Comparison of ENCODE assay signal across 20 cellular contexts in genomic region chr2:102337012-102337411, GRCh38. TPM values are rescaled to one million over a fixed set of nuclear protein-coding genes. Genes with fewer than 3 reads are reported as not detected.
A peak's percentile ranks its signal among the peaks of the same experiment; 100 is the strongest.
DNase-seq lines count a peak whose midpoint lies in the region; ATAC-seq and TF ChIP-seq lines count a peak whose summit lies in the region.
"Had no signal": no experiment of that assay in that cellular context is flagged by ENCODE, and none has a peak within 500 bp of the region (broad histone marks: within the 10 kb centered on the region; RNA-seq: fewer than 3 reads in every experiment).

No MANE protein-coding gene starts in this region.

- H3K27me3 Mint-ChIP-seq in activated CD4-positive, alpha-beta memory T cell treated with anti-CD3 and anti-CD28 coated beads, Interleukin-2, amount 10 ng/mL, durations not matched to agents 7 days and 5 days = peaks cover 10% of the 10 kb centered on the region

- no peak overlapping the region for H3K27ac Mint-ChIP-seq in activated CD4-positive, alpha-beta memory T cell treated with anti-CD3 and anti-CD28 coated beads, Interleukin-2, amount 10 ng/mL, durations not matched to agents 7 days and 5 days
- H3K27ac Mint-ChIP-seq: CD14-positive monocyte had no signal

- H3K36me3 Mint-ChIP-seq in activated CD4-positive, alpha-beta memory T cell treated with anti-CD3 and anti-CD28 coated beads, Interleukin-2, amount 10 ng/mL, durations not matched to agents 7 days and 5 days (ENCODE audit: low read depth) = no peaks in the 10 kb centered on the region
- H3K36me3 Mint-ChIP-seq: CD14-positive monocyte had no signal

- H2AFZ ChIP-seq in osteoblast (ENCODE audit: low read length) = no peak overlapping the region

- ATAC-seq in right cardiac atrium (peak; percentile 42 to 73), HG02885 (IDR thresholded peaks at IDR 0.05; ENCODE audit: poor library complexity, unreplicated experiment) (no peak), HG02973 (IDR thresholded peaks at IDR 0.05; ENCODE audit: unreplicated experiment) (no peak)
- ATAC-seq: HCT116, mucosa of descending colon had no signal

- peaks cover 11% of the 10 kb centered on the region for H3K4me1 Mint-ChIP-seq in activated CD4-positive, alpha-beta memory T cell treated with anti-CD3 and anti-CD28 coated beads, Interleukin-2, amount 10 ng/mL, durations not matched to agents 7 days and 5 days

- whole genome bisulfite sequencing in right cardiac atrium = 22% methylated on average over 1 of the region's 1 CpG

- CTCF ChIA-PET in activated CD4-positive, alpha-beta memory T cell treated with anti-CD3 and anti-CD28 coated beads, Interleukin-2, amount 10 ng/mL, durations not matched to agents 7 days and 5 days (lab: Charles Lee) = interaction anchor here (1.2 kb wide), 1 partner anchor 85 kb away, joined by 3 read pairs; no protein-coding TSS in a partner anchor

- intact Hi-C loops in right cardiac atrium (cut with DNase I) = no loop called here

- H3K4me3 Mint-ChIP-seq in activated CD4-positive, alpha-beta memory T cell treated with anti-CD3 and anti-CD28 coated beads, Interleukin-2, amount 10 ng/mL, durations not matched to agents 7 days and 5 days = no peak overlapping the region

- H3K9me3 Mint-ChIP-seq in activated CD4-positive, alpha-beta memory T cell treated with anti-CD3 and anti-CD28 coated beads, Interleukin-2, amount 10 ng/mL, durations not matched to agents 7 days and 5 days = peaks cover 3% of the 10 kb centered on the region

- H4K20me1 ChIP-seq in osteoblast (ENCODE audit: insufficient read depth, low read length) = no peaks in the 10 kb centered on the region

- no peaks in the 10 kb centered on the region for H3K9me3 ChIP-seq in right cardiac atrium (ENCODE audit: control insufficient read depth, low read length)
- H3K9me3 ChIP-seq in subcutaneous abdominal adipose tissue (ENCODE audit: control insufficient read depth in 5 of 5, low read length in 5 of 5) = no peaks in the 10 kb centered on the region
- no peaks in the 10 kb centered on the region for H3K9me3 ChIP-seq in osteoblast (ENCODE audit: low read depth, low read length)
- H3K9me3 ChIP-seq: mucosa of descending colon, SK-N-SH had no signal

- H3K4me3 ChIP-seq in coronary artery = no peak overlapping the region
- no peak overlapping the region for H3K4me3 ChIP-seq in right cardiac atrium (ENCODE audit: low read length)
- peak overlapping the region in 2 of 5 donors; percentile 38 to 39 for H3K4me3 ChIP-seq in subcutaneous abdominal adipose tissue (ENCODE audit: low read depth in 1 of 5, low read length in 5 of 5)
- no peak overlapping the region for H3K4me3 ChIP-seq in osteoblast (ENCODE audit: insufficient read depth, low read length)
- H3K4me3 ChIP-seq: mucosa of descending colon had no signal

- no peaks in the 10 kb centered on the region for H3K79me2 ChIP-seq in osteoblast (ENCODE audit: insufficient read depth, low read length)

- H3K36me3 ChIP-seq in subcutaneous abdominal adipose tissue (ENCODE audit: control insufficient read depth in 5 of 5, insufficient read depth in 5 of 5, low read length in 5 of 5) = no peaks in the 10 kb centered on the region
- no peaks in the 10 kb centered on the region for H3K36me3 ChIP-seq in osteoblast (ENCODE audit: insufficient read depth, low read length)

- no peaks in the 10 kb centered on the region for H3K27me3 ChIP-seq in right cardiac atrium (ENCODE audit: control insufficient read depth, insufficient read depth)
- H3K27me3 ChIP-seq in subcutaneous abdominal adipose tissue (ENCODE audit: control insufficient read depth in 5 of 5, insufficient read depth in 4 of 5, low read length in 5 of 5) = no peaks in the 10 kb centered on the region
- H3K27me3 ChIP-seq in osteoblast (ENCODE audit: insufficient read depth, low read length) = no peaks in the 10 kb centered on the region

- no peaks in the 10 kb centered on the region for H3K4me1 ChIP-seq in right cardiac atrium (ENCODE audit: control insufficient read depth, insufficient read depth, low read length)
- H3K4me1 ChIP-seq in subcutaneous abdominal adipose tissue (ENCODE audit: control insufficient read depth in 5 of 5, insufficient read depth in 5 of 5, low read length in 5 of 5) = peaks cover 5 to 11% (median 9%) of the 10 kb centered on the region in 5 donors
- peaks cover 9% of the 10 kb centered on the region for H3K4me1 ChIP-seq in osteoblast (ENCODE audit: insufficient read depth, low read length)

- POLR2A ChIA-PET in activated CD4-positive, alpha-beta memory T cell treated with anti-CD3 and anti-CD28 coated beads, Interleukin-2, amount 10 ng/mL, durations not matched to agents 7 days and 5 days (lab: Charles Lee) = interaction anchor here (1.1 kb wide), 1 partner anchor 83 kb away, joined by 4 read pairs; no protein-coding TSS in a partner anchor

- H3K27ac ChIP-seq in coronary artery (peak overlapping the region; percentile 12 to 27), right cardiac atrium (ENCODE audit: low read length) (peak overlapping the region; percentile 86), subcutaneous abdominal adipose tissue (ENCODE audit: low read depth, low read length) (peak overlapping the region; percentile 45), osteoblast (ENCODE audit: low read depth, low read length) (no peak overlapping the region)
- H3K27ac ChIP-seq: HL-60 had no signal

- peak; percentile 65 for DNase-seq in NCI-H460 (ENCODE audit: extremely low read depth, low read depth)
- DNase-seq in coronary artery (ENCODE audit: low spot score) = no peak
- no peak for DNase-seq in right cardiac atrium
- no peak for DNase-seq in activated CD4-positive, alpha-beta memory T cell treated with anti-CD3 and anti-CD28 coated beads, Interleukin-2, amount 10 ng/mL, durations not matched to agents 7 days and 5 days
- DNase-seq in osteoblast (ENCODE audit: insufficient read length, low spot score, missing footprints) = no peak
- DNase-seq: activated CD4-positive, alpha-beta T cell treated with anti-CD3 and anti-CD28 coated beads, Interleukin-2, amount 50 U/mL, for 48 hours; amygdala; cortex of kidney; KBM-7; mucosa of descending colon; NCI-H146; SK-N-SH; substantia nigra had no signal

- no peak for TF ChIP-seq CTCF in coronary artery (IDR thresholded peaks at IDR 0.05)
- TF ChIP-seq CTCF in osteoblast (IDR thresholded peaks at IDR 0.05; ENCODE audit: extremely low read depth, low read depth, low read length) = no peak

- peak overlapping the region in 1 of 5 donors; percentile 37 for H3K9ac ChIP-seq in subcutaneous abdominal adipose tissue (ENCODE audit: low read length in 5 of 5)
- H3K9ac ChIP-seq: SK-N-SH had no signal

- H3K4me2 ChIP-seq in osteoblast (ENCODE audit: insufficient read depth, low read length) = no peak overlapping the region
- H3K4me2 ChIP-seq: SK-N-SH had no signal

RNA-seq across cellular contexts. Expression of gene IL18R1, which starts 18.6 kb away (rescaled TPM):
- total RNA-seq in NCI-H460 (2014; rRNA removed; shearing (Covaris generic)) = 35.5 and 40.3 TPM in 2 replicates
- polyA plus RNA-seq in NCI-H460 (2014; cell fraction: nucleus; rRNA removed) = 22.4 and 29.8 TPM in 2 replicates
- total RNA-seq in right cardiac atrium = 1 to 10 TPM; 2.7 to 8.1 (median 4.0) TPM
- 2.2 TPM for polyA plus RNA-seq in right cardiac atrium
- 10 to 100 TPM; 22.8 to 24.0 TPM for total RNA-seq in activated CD4-positive, alpha-beta memory T cell treated with anti-CD3 and anti-CD28 coated beads, Interleukin-2, amount 10 ng/mL, durations not matched to agents 7 days and 5 days
- 4.0 and 4.7 TPM in 2 replicates for total RNA-seq in osteoblast
- polyA plus RNA-seq: SK-N-SH had no signal

RNA-seq across cellular contexts. Expression of gene IL1RL1, which starts 25.6 kb away (rescaled TPM):
- 4.5 and 4.7 TPM in 2 replicates for total RNA-seq in NCI-H460 (2014; rRNA removed; shearing (Covaris generic))
- 0.08 TPM in 1 of 2 replicates, not detected in the other for polyA plus RNA-seq in NCI-H460 (2014; cell fraction: nucleus; rRNA removed)
- total RNA-seq in right cardiac atrium (10 to 100 TPM in 1 of 4 donors, 1 to 10 TPM in 3; 1.5 to 28.8 (median 3.9) TPM), osteoblast (under 0.01 and 0.29 TPM in 2 replicates)
- 5.7 TPM for polyA plus RNA-seq in right cardiac atrium
- under 1 TPM; 0.58 to 0.71 TPM for total RNA-seq in activated CD4-positive, alpha-beta memory T cell treated with anti-CD3 and anti-CD28 coated beads, Interleukin-2, amount 10 ng/mL, durations not matched to agents 7 days and 5 days
- total RNA-seq: osteocyte had no signal
- polyA plus RNA-seq: CD14-positive monocyte, SK-N-SH had no signal

Comparison
In these comparisons a context has a peak if more than half of its experiments do, and no peak if none do; other contexts are left out.
1. ATAC-seq: peak in right cardiac atrium (2 of 2); none in HG02885 (single experiment) and HG02973 (single experiment).